Comparison of ENCODE assay signal across 8 cellular contexts in the genomic region with DNA sequence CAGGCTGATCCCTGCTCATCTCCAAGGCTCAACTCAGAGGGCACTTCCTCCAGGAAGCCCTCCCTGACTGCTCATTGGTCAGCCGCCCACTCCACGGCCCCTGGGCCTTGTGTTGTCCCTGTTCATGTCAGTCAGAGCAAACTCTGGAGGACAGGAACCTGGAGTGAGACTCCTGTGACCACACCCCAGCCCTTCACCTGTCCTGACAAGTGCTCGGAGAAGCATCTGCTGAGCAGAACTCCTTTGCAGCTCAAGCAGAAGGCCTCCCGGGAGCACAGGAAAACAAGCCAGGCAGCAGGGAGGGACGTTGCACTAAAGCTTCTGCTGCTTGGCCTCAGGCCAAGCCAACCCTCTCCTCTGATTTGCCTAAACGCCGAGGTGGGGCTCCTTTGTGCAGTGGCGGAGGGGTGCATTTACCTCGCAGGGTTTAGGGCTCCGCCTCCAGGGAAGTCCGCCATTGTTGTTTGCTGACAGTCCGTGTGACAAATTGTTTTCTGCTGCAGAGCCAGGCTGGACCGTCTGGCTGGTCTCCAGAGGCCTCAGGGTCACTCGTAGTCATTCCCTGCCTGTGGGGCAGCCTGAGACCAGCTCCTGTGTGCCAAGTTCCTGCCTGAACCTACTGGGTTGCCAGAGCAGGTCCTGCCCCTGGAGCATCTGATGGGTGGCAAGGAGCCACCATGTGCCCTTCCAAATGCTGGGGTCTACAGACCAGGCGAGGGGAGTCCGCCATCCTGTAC.
DNase-seq lines count a peak whose midpoint lies in the region; ATAC-seq, FAIRE-seq and TF ChIP-seq lines count a peak whose summit lies in the region.
"Had no signal": no experiment of that assay in that cellular context is flagged by ENCODE, and none has a peak within 500 bp of the region (broad histone marks: within the 10 kb centered on the region; RNA-seq: fewer than 3 reads in every experiment).

No MANE protein-coding gene starts in this region.

- intact Hi-C loops in endothelial cell of umbilical vein (cut with micrococcal nuclease) = no loop called here

- ATAC-seq in HG02852 (IDR thresholded peaks at IDR 0.05; ENCODE audit: unreplicated experiment) = peak; percentile 33

- H3K27ac ChIP-seq in endothelial cell of umbilical vein (ENCODE audit: insufficient read depth, low read depth, low read length) (no peak overlapping the region), thymus (ENCODE audit: low read depth) (peak overlapping the region; percentile 8)
- H3K27ac ChIP-seq: PC-9 had no signal

- no peak overlapping the region for H3K9ac ChIP-seq in endothelial cell of umbilical vein (replicated peaks; ENCODE audit: extremely low read depth, insufficient read depth, low read length)

- no peak overlapping the region for H3K4me2 ChIP-seq in endothelial cell of umbilical vein (ENCODE audit: insufficient read depth, low read length)
- H3K4me2 ChIP-seq: PC-9 had no signal

- H3K4me1 ChIP-seq in endothelial cell of umbilical vein (ENCODE audit: control insufficient read depth, extremely low read depth, insufficient read depth, low read length) (peaks cover 6% of the 10 kb centered on the region), thymus (ENCODE audit: control insufficient read depth, insufficient read depth, low read length) (no peaks in the 10 kb centered on the region)

- H3K4me3 ChIP-seq in endothelial cell of umbilical vein (replicated peaks in 1 of 3; ENCODE audit: insufficient read depth in 1 of 3, low read depth in 1 of 3, low read length in 3 of 3) (no peak overlapping the region), thymus (ENCODE audit: low read length) (no peak overlapping the region)
- H3K4me3 ChIP-seq: PC-9 had no signal

- in situ Hi-C loops in ACHN (cut with HindIII; ENCODE audit: low pct_ligation_motif_present, low pct_unique_long_range_greater_than_20kb, low sequenced_read_pairs) = no loop called here

- CTCF ChIA-PET in endothelial cell of umbilical vein (lab: Charles Lee) = interaction anchor here (1.2 kb wide), 1 partner anchor 42 kb away, joined by 5 read pairs; no protein-coding TSS in a partner anchor

- POLR2A ChIA-PET in endothelial cell of umbilical vein (lab: Charles Lee) = no interaction called here

- TF ChIP-seq POLR2A in endothelial cell of umbilical vein (IDR thresholded peaks at IDR 0.05; ENCODE audit: low read depth, low read length) = no peak

- H3K36me3 ChIP-seq in endothelial cell of umbilical vein (ENCODE audit: control insufficient read depth in 2 of 2, extremely low read depth in 1 of 2, insufficient read depth in 2 of 2, low read length in 2 of 2) = no peaks in the 10 kb centered on the region
- H3K36me3 ChIP-seq in thymus (ENCODE audit: control insufficient read depth, insufficient read depth) = no peaks in the 10 kb centered on the region

- no peaks in the 10 kb centered on the region for H3K79me2 ChIP-seq in endothelial cell of umbilical vein (ENCODE audit: control insufficient read depth, insufficient read depth, low read length)

- H3K27me3 ChIP-seq in endothelial cell of umbilical vein (ENCODE audit: control insufficient read depth in 2 of 2, insufficient read depth in 2 of 2, low read length in 2 of 2) (no peaks in the 10 kb centered on the region), thymus (ENCODE audit: control insufficient read depth, insufficient read depth) (no peaks in the 10 kb centered on the region)

- no peaks in the 10 kb centered on the region for H3K9me1 ChIP-seq in endothelial cell of umbilical vein (replicated peaks; ENCODE audit: control insufficient read depth, extremely low read depth, insufficient read depth, low read length)

- WGBS in thymus = 34% methylated on average over 16 of the region's 16 CpGs

- no TSS peak for BruUV-seq in endothelial cell of umbilical vein (replicated peaks; lab: Mats Ljungman, UMichigan)

- H4K20me1 ChIP-seq in endothelial cell of umbilical vein (replicated peaks; ENCODE audit: control insufficient read depth, extremely low read depth, insufficient read depth, low read length) = no peaks in the 10 kb centered on the region

- H2AFZ ChIP-seq in endothelial cell of umbilical vein (ENCODE audit: low read depth, low read length) = no peak overlapping the region
- H2AFZ ChIP-seq: PC-9 had no signal

- dilution Hi-C loops in endothelial cell of umbilical vein (cut with MboI; ENCODE audit: extremely low pct_ligation_motif_present, low sequenced_read_pairs) = no loop called here

- FAIRE-seq in endothelial cell of umbilical vein (lab: Jason Lieb, UNC) = peak; percentile 77

- TF ChIP-seq CTCF in endothelial cell of umbilical vein (IDR thresholded peaks at IDR 0.05; ENCODE audit: extremely low read depth in 1 of 2, insufficient read depth in 1 of 2, low read depth in 1 of 2, low read length in 2 of 2) = no peak

- peak; percentile 92 for DNase-seq in NCI-H2227 treated with DMSO at 0.1 percent for 48 hours (lab: John Stamatoyannopoulos, UW)
- DNase-seq in endothelial cell of umbilical vein (ENCODE audit: low read depth, low spot score) = peak; percentile 39
- DNase-seq in ACHN = no peak
- no peak for DNase-seq in HT-29 (ENCODE audit: low spot score)
- no peak for DNase-seq in globus pallidus (ENCODE audit: low spot score)

- H3K9me3 ChIP-seq in endothelial cell of umbilical vein (replicated peaks; ENCODE audit: control insufficient read depth, insufficient read depth, low read length) = no peaks in the 10 kb centered on the region
- no peaks in the 10 kb centered on the region for H3K9me3 ChIP-seq in thymus (ENCODE audit: control insufficient read depth)

TF ChIP-seq in endothelial cell of umbilical vein, 7 proteins besides CTCF, POLR2A, EP300 and RAD21:
- TF ChIP-seq JUN (IDR thresholded peaks at IDR 0.05; ENCODE audit: borderline replicate concordance, insufficient read depth, insufficient read length, low read depth) = no peak
- no peak for TF ChIP-seq EZH2 (IDR thresholded peaks at IDR 0.05; ENCODE audit: borderline replicate concordance, low read depth, low read length, severe bottlenecking)
- TF ChIP-seq MYC (IDR thresholded peaks at IDR 0.05; ENCODE audit: low read depth, low read length) = no peak
- TF ChIP-seq, protein P1, sequence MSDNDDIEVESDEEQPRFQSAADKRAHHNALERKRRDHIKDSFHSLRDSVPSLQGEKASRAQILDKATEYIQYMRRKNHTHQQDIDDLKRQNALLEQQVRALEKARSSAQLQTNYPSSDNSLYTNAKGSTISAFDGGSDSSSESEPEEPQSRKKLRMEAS (IDR thresholded peaks at IDR 0.05; ENCODE audit: insufficient read depth, insufficient read length) = no peak
- TF ChIP-seq GATA2 (IDR thresholded peaks at IDR 0.05; ENCODE audit: insufficient read depth, insufficient read length, low read depth, low read length) = no peak
- TF ChIP-seq POLR2AphosphoS5 (IDR thresholded peaks at IDR 0.05; ENCODE audit: insufficient read depth, low read depth, low read length) = no peak
- no peak for TF ChIP-seq FOS (IDR thresholded peaks at IDR 0.05; ENCODE audit: borderline replicate concordance, insufficient read depth, low read length)

Comparison
In these comparisons a context has a peak if more than half of its experiments do, and no peak if none do; other contexts are left out.
1. DNase-seq: peak in NCI-H2227 treated with DMSO at 0.1 percent for 48 hours (single experiment) and endothelial cell of umbilical vein (single experiment); none in ACHN (single experiment), HT-29 (single experiment) and globus pallidus (single experiment).